Comparison of ENCODE assay signal across 9 cellular contexts in the genomic region with DNA sequence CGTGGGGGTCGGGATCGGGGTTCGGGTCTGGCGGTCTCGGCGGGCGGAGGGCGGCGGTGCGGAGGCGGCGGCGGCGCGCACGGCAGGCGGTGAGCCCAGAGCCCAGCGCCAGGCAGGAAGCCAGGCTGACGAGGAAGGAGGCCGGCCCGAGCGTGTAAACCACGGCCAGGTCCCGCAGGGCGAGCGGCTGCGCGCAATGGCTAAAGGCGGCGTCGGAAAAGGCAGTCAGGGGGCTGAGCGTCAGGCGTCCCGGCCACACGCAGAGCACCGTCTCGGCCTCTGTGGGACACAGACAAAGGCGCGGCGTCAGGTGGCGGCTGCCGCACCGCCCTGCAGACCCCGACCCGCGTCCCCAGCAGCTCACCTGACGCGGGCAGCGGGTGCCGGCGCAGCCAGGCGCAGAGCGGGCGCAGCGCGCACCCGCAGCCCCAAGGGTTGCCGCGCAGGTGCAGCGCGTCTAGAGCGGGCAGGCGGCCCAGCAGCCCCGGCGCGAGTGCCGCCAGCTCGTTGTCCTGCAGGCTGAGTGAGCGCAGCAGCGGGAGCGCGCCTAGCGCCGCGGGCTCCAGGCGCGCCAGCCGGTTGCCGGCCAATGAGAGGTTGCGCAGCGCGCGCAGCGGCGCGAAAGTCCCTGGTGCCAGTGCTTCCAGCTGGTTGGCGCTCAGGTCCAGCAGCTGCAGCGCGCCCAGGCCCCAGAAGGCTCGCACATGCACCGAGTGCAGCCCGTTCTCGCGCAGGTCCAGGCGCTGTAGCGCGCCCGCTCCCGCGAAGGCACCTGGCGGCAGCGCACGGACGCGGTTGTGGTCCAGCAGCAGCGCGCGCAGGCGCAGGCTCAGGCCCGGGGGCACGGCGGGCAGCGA. TPM values are rescaled to one million over a fixed set of nuclear protein-coding genes. Genes with fewer than 3 reads are reported as not detected.
DNase-seq lines count a peak whose midpoint lies in the region; ATAC-seq and TF ChIP-seq lines count a peak whose summit lies in the region.
"Had no signal": no experiment of that assay in that cellular context is flagged by ENCODE, and none has a peak within 500 bp of the region (broad histone marks: within the 10 kb centered on the region; RNA-seq: fewer than 3 reads in every experiment).

No MANE protein-coding gene starts in this region.

- no peaks in the 10 kb centered on the region for H3K36me3 Mint-ChIP-seq in activated CD4-positive, alpha-beta T cell treated with anti-CD3 and anti-CD28 coated beads, Interleukin-2, amount 10 ng/mL, durations not matched to agents 7 days and 5 days (ENCODE audit: low read depth)
- H3K36me3 Mint-ChIP-seq in T-helper 2 cell treated with Interferon-gamma antibody and Interleukin-4, amounts not matched to agents 5 μg/mL and 100 μg/mL, for 36 hours (ENCODE audit: low read depth), result no peaks in the 10 kb centered on the region

- H3K4me1 Mint-ChIP-seq in activated CD4-positive, alpha-beta T cell treated with anti-CD3 and anti-CD28 coated beads, Interleukin-2, amount 10 ng/mL, durations not matched to agents 7 days and 5 days, result no peaks in the 10 kb centered on the region
- no peaks in the 10 kb centered on the region for H3K4me1 Mint-ChIP-seq in T-helper 2 cell treated with Interferon-gamma antibody and Interleukin-4, amounts not matched to agents 5 μg/mL and 100 μg/mL, for 36 hours (ENCODE audit: low read depth)

- H3K27ac ChIP-seq in psoas muscle, result no peak overlapping the region

- peaks cover 0 to 73% (median 41%) of the 10 kb centered on the region in 3 donors for H3K27me3 ChIP-seq in psoas muscle (ENCODE audit: insufficient read depth in 3 of 3, low read length in 2 of 3)

- CTCF ChIA-PET in activated CD4-positive, alpha-beta T cell treated with anti-CD3 and anti-CD28 coated beads, Interleukin-2, amount 10 ng/mL, durations not matched to agents 7 days and 5 days (lab: Charles Lee), result interaction anchor here (1.3 kb wide), 1 partner anchor 68 kb away, joined by 5 read pairs; no protein-coding TSS in a partner anchor

- TF ChIP-seq CTCF in foreskin fibroblast (IDR thresholded peaks at IDR 0.05; ENCODE audit: low read depth, low read length), result no peak
- TF ChIP-seq CTCF in psoas muscle (IDR thresholded peaks at IDR 0.05), result no peak

- H3K27ac Mint-ChIP-seq in activated CD4-positive, alpha-beta T cell treated with anti-CD3 and anti-CD28 coated beads, Interleukin-2, amount 10 ng/mL, durations not matched to agents 7 days and 5 days, result no peak overlapping the region
- no peak overlapping the region for H3K27ac Mint-ChIP-seq in T-helper 2 cell treated with Interferon-gamma antibody and Interleukin-4, amounts not matched to agents 5 μg/mL and 100 μg/mL, for 36 hours

- POLR2A ChIA-PET in activated CD4-positive, alpha-beta T cell treated with anti-CD3 and anti-CD28 coated beads, Interleukin-2, amount 10 ng/mL, durations not matched to agents 7 days and 5 days (lab: Charles Lee), result no interaction called here

- no peak overlapping the region for H3K4me3 ChIP-seq in foreskin fibroblast (ENCODE audit: low read depth in 1 of 2, low read length in 2 of 2)
- H3K4me3 ChIP-seq in psoas muscle, result peak overlapping the region; percentile 58

- no peaks in the 10 kb centered on the region for H3K9me3 Mint-ChIP-seq in activated CD4-positive, alpha-beta T cell treated with anti-CD3 and anti-CD28 coated beads, Interleukin-2, amount 10 ng/mL, durations not matched to agents 7 days and 5 days
- H3K9me3 Mint-ChIP-seq in T-helper 2 cell treated with Interferon-gamma antibody and Interleukin-4, amounts not matched to agents 5 μg/mL and 100 μg/mL, for 36 hours, result no peaks in the 10 kb centered on the region

- ATAC-seq in psoas muscle, result peak; percentile 43 to 83 (median 76)
- no peak for ATAC-seq in GM19467 (IDR thresholded peaks at IDR 0.05; ENCODE audit: unreplicated experiment)

- WGBS in psoas muscle, 3 donors, result 0 to 1% (median 0%) methylated on average over 66 to 114 of the region's 114 CpGs

- intact Hi-C loops in psoas muscle (cut with DNase I), result no loop called here

- H3K27me3 Mint-ChIP-seq in activated CD4-positive, alpha-beta T cell treated with anti-CD3 and anti-CD28 coated beads, Interleukin-2, amount 10 ng/mL, durations not matched to agents 7 days and 5 days, result peaks cover 35% of the 10 kb centered on the region
- peaks cover 32% of the 10 kb centered on the region for H3K27me3 Mint-ChIP-seq in T-helper 2 cell treated with Interferon-gamma antibody and Interleukin-4, amounts not matched to agents 5 μg/mL and 100 μg/mL, for 36 hours (ENCODE audit: low read depth)

- DNase-seq in activated CD4-positive, alpha-beta T cell treated with anti-CD3 and anti-CD28 coated beads, Interleukin-2, amount 10 ng/mL, durations not matched to agents 7 days and 5 days, result no peak
- no peak for DNase-seq in activated CD4-positive, alpha-beta T cell treated with anti-CD3 and anti-CD28 coated beads for 1 hour
- DNase-seq in NCI-H1092 treated with DMSO at 0.1 percent for 48 hours (lab: John Stamatoyannopoulos, UW) (peak; percentile 82), foreskin fibroblast (peak; percentile 46 to 69), psoas muscle (no peak)
- no peak for DNase-seq in T-helper 2 cell treated with Interferon-gamma antibody and Interleukin-4, amounts not matched to agents 5 μg/mL and 100 μg/mL, for 36 hours (ENCODE audit: low spot score)
- DNase-seq in stimulated activated CD4-positive, alpha-beta T cell treated with anti-CD3 and anti-CD28 coated beads, Interleukin-4, amount 100 ng/mL, for 4 hours, result no peak

- H3K36me3 ChIP-seq in psoas muscle (ENCODE audit: insufficient read depth in 1 of 2, low read depth in 1 of 2), result no peaks in the 10 kb centered on the region

- no peaks in the 10 kb centered on the region for H3K9me3 ChIP-seq in psoas muscle

- H3K4me1 ChIP-seq in psoas muscle, result peaks cover 23% of the 10 kb centered on the region

- H3K4me3 Mint-ChIP-seq in activated CD4-positive, alpha-beta T cell treated with anti-CD3 and anti-CD28 coated beads, Interleukin-2, amount 10 ng/mL, durations not matched to agents 7 days and 5 days, result peak overlapping the region; percentile 36
- peak overlapping the region; percentile 66 for H3K4me3 Mint-ChIP-seq in T-helper 2 cell treated with Interferon-gamma antibody and Interleukin-4, amounts not matched to agents 5 μg/mL and 100 μg/mL, for 36 hours

RNA-seq across cellular contexts. Expression of gene LRRC26, which starts 0.7 kb away (rescaled TPM):
- total RNA-seq in activated CD4-positive, alpha-beta T cell treated with anti-CD3 and anti-CD28 coated beads, Interleukin-2, amount 10 ng/mL, durations not matched to agents 7 days and 5 days, result not detected
- total RNA-seq in psoas muscle, result not detected
- not detected for polyA plus RNA-seq in psoas muscle

RNA-seq across cellular contexts. Expression of gene TMEM210, which starts 2.7 kb away (rescaled TPM):
- not detected for total RNA-seq in activated CD4-positive, alpha-beta T cell treated with anti-CD3 and anti-CD28 coated beads, Interleukin-2, amount 10 ng/mL, durations not matched to agents 7 days and 5 days
- total RNA-seq in psoas muscle, result not detected
- not detected for polyA plus RNA-seq in psoas muscle
- polyA plus RNA-seq: adipose tissue had no signal

RNA-seq across cellular contexts. Expression of gene ANAPC2, which starts 19.2 kb away (rescaled TPM):
- total RNA-seq in activated CD4-positive, alpha-beta T cell treated with anti-CD3 and anti-CD28 coated beads, Interleukin-2, amount 10 ng/mL, durations not matched to agents 7 days and 5 days, result 10 to 100 TPM; 61.3 to 76.1 TPM
- 10 to 100 TPM; 20.5 to 32.1 (median 24.3) TPM for total RNA-seq in psoas muscle
- 10 to 100 TPM; 13.0 to 22.6 (median 21.6) TPM for polyA plus RNA-seq in psoas muscle

RNA-seq across cellular contexts. Expression of gene SSNA1, which starts 19.3 kb away (rescaled TPM):
- total RNA-seq in activated CD4-positive, alpha-beta T cell treated with anti-CD3 and anti-CD28 coated beads, Interleukin-2, amount 10 ng/mL, durations not matched to agents 7 days and 5 days, result 10 to 100 TPM; 74.8 to 81.3 TPM
- 10 to 100 TPM; 51.5 to 65.4 (median 54.4) TPM for total RNA-seq in psoas muscle
- polyA plus RNA-seq in psoas muscle, result 100 to 1,000 TPM; 101 to 176 (median 142) TPM

RNA-seq across cellular contexts. Expression of gene GRIN1, which starts 30.2 kb away (rescaled TPM):
- under 1 TPM in 1 of 2 experiments, not detected in 1; 0.05 TPM for total RNA-seq in activated CD4-positive, alpha-beta T cell treated with anti-CD3 and anti-CD28 coated beads, Interleukin-2, amount 10 ng/mL, durations not matched to agents 7 days and 5 days
- total RNA-seq in psoas muscle, result not detected
- polyA plus RNA-seq in psoas muscle, result under 1 TPM in 1 of 3 donors, not detected in 2; 0.06 TPM

Comparison
In these comparisons a context has a peak if more than half of its experiments do, and no peak if none do; other contexts are left out.
1. DNase-seq: peak in NCI-H1092 treated with DMSO at 0.1 percent for 48 hours (single experiment) and foreskin fibroblast (2 of 2); none in activated CD4-positive, alpha-beta T cell treated with anti-CD3 and anti-CD28 coated beads, Interleukin-2, amount 10 ng/mL, durations not matched to agents 7 days and 5 days (single experiment), activated CD4-positive, alpha-beta T cell treated with anti-CD3 and anti-CD28 coated beads for 1 hour (single experiment), T-helper 2 cell treated with Interferon-gamma antibody and Interleukin-4, amounts not matched to agents 5 μg/mL and 100 μg/mL, for 36 hours (single experiment), psoas muscle (0 of 2) and stimulated activated CD4-positive, alpha-beta T cell treated with anti-CD3 and anti-CD28 coated beads, Interleukin-4, amount 100 ng/mL, for 4 hours (0 of 2).